In genomic region chr3:152474585-152474984, GRCh38 we compare ENCODE assay signal across 8 cellular contexts.
DNase-seq lines count a peak whose midpoint lies in the region; ATAC-seq and TF ChIP-seq lines count a peak whose summit lies in the region.

No MANE protein-coding gene starts in this region.

- POLR2A ChIA-PET in BJ (lab: Charles Lee): no interaction called here
- POLR2A ChIA-PET in PC-3 (lab: Charles Lee; ENCODE audit: unreplicated experiment): no interaction called here

- H3K4me2 ChIP-seq in PC-3 (ENCODE audit: low read length): no peak overlapping the region
- H3K4me2 ChIP-seq in osteoblast (ENCODE audit: insufficient read depth, low read length): no peak overlapping the region

- H3K4me3 ChIP-seq in BJ (ENCODE audit: low read depth, low read length) (no peak overlapping the region), PC-3 (ENCODE audit: low read length) (no peak overlapping the region), epithelial cell of proximal tubule (ENCODE audit: low read depth, low read length) (no peak overlapping the region), osteoblast (ENCODE audit: insufficient read depth, low read length) (no peak overlapping the region)

- CTCF ChIA-PET in BJ (lab: Yijun Ruan, JAX) (interaction anchor here (1.0 to 1.5 kb wide), 4 partner anchors 27 to 1120 kb away, joined by 3 to 4 read pairs (median 3); no protein-coding TSS in a partner anchor), PC-3 (lab: Charles Lee) (interaction anchor here (0.7 kb wide), 1 partner anchor 100 kb away, joined by 6 read pairs; no protein-coding TSS in a partner anchor)

- H3K4me1 ChIP-seq in PC-3 (ENCODE audit: insufficient read depth, low read length) (no peaks in the 10 kb centered on the region), osteoblast (ENCODE audit: insufficient read depth, low read length) (no peaks in the 10 kb centered on the region)

- no TSS peak for BruUV-seq in PC-3 (replicated peaks; lab: Mats Ljungman, UMichigan)

- peak; percentile 54 for ATAC-seq in GM18867 (IDR thresholded peaks at IDR 0.05; ENCODE audit: unreplicated experiment)
- ATAC-seq in HG03175 (IDR thresholded peaks at IDR 0.05; ENCODE audit: unreplicated experiment): peak; percentile 65
- peak; percentile 68 for ATAC-seq in PC-3

- H3K9me2 ChIP-seq in PC-3 (replicated peaks; ENCODE audit: low read length): no peaks in the 10 kb centered on the region

- H3F3A ChIP-seq in PC-3 (ENCODE audit: low read length, unreplicated experiment): no peaks in the 10 kb centered on the region

- H3K9me3 ChIP-seq in PC-3 (ENCODE audit: low read length): no peaks in the 10 kb centered on the region
- no peaks in the 10 kb centered on the region for H3K9me3 ChIP-seq in osteoblast (ENCODE audit: low read depth, low read length)

- intact Hi-C loops in PC-3 (cut with micrococcal nuclease): loop anchor here (1.0 to 10.0 kb wide), 4 partner anchors 50 to 487 kb away; partner anchors contain the start of gene P2RY1

- peak; percentile 47 for DNase-seq in BJ (ENCODE audit: low read depth)
- peak; percentile 74 for DNase-seq in PC-3
- DNase-seq in epithelial cell of proximal tubule (ENCODE audit: low read depth): peak; percentile 20
- DNase-seq in osteoblast (ENCODE audit: insufficient read length, low spot score, missing footprints): peak; percentile 84
- DNase-seq in retina: no peak
- no peak for DNase-seq in cerebellar nuclear complex (lab: John Stamatoyannopoulos, UW)

- H3K79me2 ChIP-seq in PC-3 (ENCODE audit: low read length): no peaks in the 10 kb centered on the region
- no peaks in the 10 kb centered on the region for H3K79me2 ChIP-seq in osteoblast (ENCODE audit: insufficient read depth, low read length)

- no peak overlapping the region for H3K9ac ChIP-seq in PC-3 (ENCODE audit: low read length)

- no peaks in the 10 kb centered on the region for H3K27me3 ChIP-seq in BJ (ENCODE audit: control insufficient read depth, insufficient read depth, low read length)
- H3K27me3 ChIP-seq in PC-3 (ENCODE audit: low read length): no peaks in the 10 kb centered on the region
- no peaks in the 10 kb centered on the region for H3K27me3 ChIP-seq in osteoblast (ENCODE audit: insufficient read depth, low read length)

- no peak overlapping the region for H2AFZ ChIP-seq in PC-3 (ENCODE audit: low read length)
- H2AFZ ChIP-seq in osteoblast (ENCODE audit: low read length): no peak overlapping the region

- H3K27ac ChIP-seq in PC-3 (ENCODE audit: low read length) (no peak overlapping the region), osteoblast (ENCODE audit: low read depth, low read length) (no peak overlapping the region)

- H3K36me3 ChIP-seq in BJ (ENCODE audit: control insufficient read depth, insufficient read depth, low read length) (no peaks in the 10 kb centered on the region), PC-3 (ENCODE audit: low read depth, low read length) (no peaks in the 10 kb centered on the region), osteoblast (ENCODE audit: insufficient read depth, low read length) (no peaks in the 10 kb centered on the region)

- TF ChIP-seq CTCF in BJ (IDR thresholded peaks at IDR 0.05; ENCODE audit: insufficient read depth, low read depth, low read length): peak; percentile 67
- peak; percentile 85 for TF ChIP-seq CTCF in PC-3 (conservative IDR thresholded peaks at IDR 0.05; ENCODE audit: low read depth, low read length)
- peak; percentile 79 for TF ChIP-seq CTCF in epithelial cell of proximal tubule (conservative IDR thresholded peaks at IDR 0.05; ENCODE audit: low read depth, low read length)
- peak; percentile 69 for TF ChIP-seq CTCF in osteoblast (IDR thresholded peaks at IDR 0.05; ENCODE audit: extremely low read depth, low read depth, low read length)

- no peaks in the 10 kb centered on the region for H4K20me1 ChIP-seq in PC-3 (ENCODE audit: low read length)
- no peaks in the 10 kb centered on the region for H4K20me1 ChIP-seq in osteoblast (ENCODE audit: insufficient read depth, low read length)

Comparison
In these comparisons a context has a peak if more than half of its experiments do, and no peak if none do; other contexts are left out.
1. DNase-seq: peak in BJ (single experiment), PC-3 (single experiment), epithelial cell of proximal tubule (single experiment) and osteoblast (single experiment); none in retina (single experiment) and cerebellar nuclear complex (0 of 2).
2. Peak in every context shown above with its lines, with median percentiles within 50 percentile points of each other: CTCF ChIP-seq and ATAC-seq.